ENCODE assay signal across 18 cellular contexts in genomic region chr6:41153992-41154625, GRCh38. TPM values are rescaled to one million over a fixed set of nuclear protein-coding genes. Genes with fewer than 3 reads are reported as not detected.
DNase-seq lines count a peak whose midpoint lies in the region; FAIRE-seq and TF ChIP-seq lines count a peak whose summit lies in the region.
"Had no signal": no experiment of that assay in that cellular context is flagged by ENCODE, and none has a peak within 500 bp of the region (broad histone marks: within the 10 kb centered on the region; RNA-seq: fewer than 3 reads in every experiment).

TSS of gene TREML1 (minus strand) at chr6:41154347. CDS start at chr6:41154288, 59 bp downstream.

- H3K27me3 ChIP-seq in BLaER1 (no peaks in the 10 kb centered on the region), H1 (replicated peaks in 1 of 4; ENCODE audit: control insufficient read depth in 3 of 4, extremely low read depth in 1 of 4, insufficient read depth in 3 of 4, low read length in 3 of 4) (no peaks in the 10 kb centered on the region), mononuclear cell (ENCODE audit: insufficient read depth, low read length) (no peaks in the 10 kb centered on the region)
- H3K27me3 ChIP-seq: SJCRH30 had no signal

- no peak within 1 kb of the TSS for H3K56ac ChIP-seq in H1 (replicated peaks; ENCODE audit: insufficient read length, low read depth, low read length)

- no peak within 1 kb of the TSS for H3K14ac ChIP-seq in H1 (ENCODE audit: insufficient read length)

- H2AK5ac ChIP-seq in H1 (ENCODE audit: low read depth, low read length): no peak within 1 kb of the TSS

- no peaks in the 10 kb centered on the region for H3K9me3 ChIP-seq in BLaER1
- H3K9me3 ChIP-seq in H1 (ENCODE audit: insufficient read depth in 2 of 2, low read depth in 1 of 2, low read length in 1 of 2): no peaks in the 10 kb centered on the region
- no peaks in the 10 kb centered on the region for H3K9me3 ChIP-seq in mononuclear cell (ENCODE audit: low read depth, low read length)
- H3K9me3 ChIP-seq: SJCRH30 had no signal

- H3K23me2 ChIP-seq in H1 (ENCODE audit: low read depth, low read length): 0 out of 2 replicates have a peak, but pooled peaks cover 3% of the 10 kb centered on the region

- H2BK120ac ChIP-seq in H1 (replicated peaks; ENCODE audit: low read depth, low read length): no peak within 1 kb of the TSS

- H3K79me1 ChIP-seq in H1 (ENCODE audit: low read depth, low read length): no peaks in the 10 kb centered on the region

- H3K36me3 ChIP-seq in BLaER1 (no peaks in the 10 kb centered on the region), H1 (ENCODE audit: control insufficient read depth in 2 of 4, insufficient read depth in 4 of 4, low read length in 3 of 4) (no peaks in the 10 kb centered on the region)
- H3K36me3 ChIP-seq: SJCRH30 had no signal

- H3K27ac ChIP-seq in BLaER1: peak within 1 kb of the TSS; percentile 7; the same call in 1 of the 2 replicates
- no peak within 1 kb of the TSS for H3K27ac ChIP-seq in H1 (ENCODE audit: low read depth, low read length)
- H3K27ac ChIP-seq: C4-2B, KMS-11, SJCRH30 had no signal

- no peak for TF ChIP-seq CTCF in H1 (IDR thresholded peaks at IDR 0.05; ENCODE audit: control extremely low read depth in 1 of 3, insufficient read depth in 1 of 3, low read depth in 1 of 3, low read length in 3 of 3)

- H3K9ac ChIP-seq in BLaER1 (no peak within 1 kb of the TSS), H1 (replicated peaks in 1 of 4; ENCODE audit: extremely low read depth in 1 of 4, low read depth in 3 of 4, low read length in 3 of 4) (no peak within 1 kb of the TSS)
- H3K9ac ChIP-seq: KMS-11 had no signal

- TF ChIP-seq RAD21 in H1 (IDR thresholded peaks at IDR 0.05 in 1 of 2, conservative IDR thresholded peaks at IDR 0.05 in 1 of 2; ENCODE audit: low read depth in 2 of 2, low read length in 2 of 2): no peak

- H3K23ac ChIP-seq in H1 (ENCODE audit: insufficient read length): no peak within 1 kb of the TSS

- H4K91ac ChIP-seq in H1 (replicated peaks; ENCODE audit: insufficient read length, low read length): no peak within 1 kb of the TSS

- H4K5ac ChIP-seq in H1 (ENCODE audit: insufficient read length, low read depth, low read length): no peak within 1 kb of the TSS

- POLR2A ChIA-PET in H1 (lab: Charles Lee; ENCODE audit: partially characterized antibody): interaction anchor here (1.1 kb wide), 1 partner anchor 38 kb away, joined by 3 read pairs; no protein-coding TSS in a partner anchor

- 0 out of 2 replicates have a peak within 1 kb of the TSS, but pooled peaks have one; percentile 8 for H2BK15ac ChIP-seq in H1 (ENCODE audit: low read length)

- no peaks in the 10 kb centered on the region for H3K79me2 ChIP-seq in H1 (ENCODE audit: control insufficient read depth in 1 of 2, insufficient read depth in 2 of 2, low read length in 2 of 2)

- H2BK20ac ChIP-seq in H1 (ENCODE audit: low read length): no peak within 1 kb of the TSS

- DNase-seq in ELF-1 (ENCODE audit: low read depth, low spot score) (peak; percentile 27), H1 (ENCODE audit: low read depth in 1 of 2, low spot score in 2 of 2) (no peak), SKM-1 treated with dmso at 0.1 percent for 144 hours (lab: John Stamatoyannopoulos, UW; ENCODE audit: unreplicated experiment) (no peak), urothelium cell line (ENCODE audit: low spot score) (no peak), NCI-H82 (lab: John Stamatoyannopoulos, UW) (no peak)
- DNase-seq: GDM1, NCI-H1417 treated with DMSO at 0.1 percent for 48 hours, NCI-H1930, NCI-H226, NCI-H524 had no signal

- no peak within 1 kb of the TSS for H2BK5ac ChIP-seq in H1 (ENCODE audit: low read depth, low read length)

- no peak for TF ChIP-seq POLR2A in H1 (IDR thresholded peaks at IDR 0.05; ENCODE audit: control extremely low read depth in 1 of 2, low read depth in 2 of 2, low read length in 2 of 2)

- TF ChIP-seq EP300 in H1 (IDR thresholded peaks at IDR 0.05; ENCODE audit: borderline replicate concordance in 1 of 2, low read depth in 2 of 2, low read length in 2 of 2): no peak

- H3K4me3 ChIP-seq in BLaER1 (no peak within 1 kb of the TSS), H1 (ENCODE audit: extremely low read depth in 1 of 4, insufficient read depth in 2 of 4, low read depth in 3 of 4, low read length in 4 of 4) (no peak within 1 kb of the TSS), mononuclear cell (ENCODE audit: low read length) (no peak within 1 kb of the TSS)
- H3K4me3 ChIP-seq: SJCRH30 had no signal

- H4K8ac ChIP-seq in H1 (ENCODE audit: extremely low read depth, insufficient read depth, low read length): no peak within 1 kb of the TSS

- H2AFZ ChIP-seq in H1 (ENCODE audit: low read length): no peak within 1 kb of the TSS

- 87% methylated on average over 5 of the region's 5 CpGs; no CpG with 5 or more reads in 1 of the 2 experiments for whole genome bisulfite sequencing in H1 (ENCODE audit: extremely low coverage in 1 of 2, insufficient coverage in 1 of 2, insufficient read length in 1 of 2, insufficient replicate concordance in 2 of 2, low coverage in 1 of 2, low lambda C conversion rate in 2 of 2, missing lambda C conversion rate in 1 of 2), 2 experiments

- H4K20me1 ChIP-seq in BLaER1: no peaks in the 10 kb centered on the region
- H4K20me1 ChIP-seq in H1 (replicated peaks in 1 of 2; ENCODE audit: control insufficient read depth in 1 of 2, insufficient read depth in 2 of 2, low read length in 2 of 2): no peaks in the 10 kb centered on the region

- CTCF ChIA-PET in H1 (lab: Charles Lee; ENCODE audit: partially characterized antibody): interaction anchor here (0.6 to 1.5 kb wide), 7 partner anchors 11 to 1144 kb away, joined by 3 to 4 read pairs (median 4); no protein-coding TSS in a partner anchor

- no peak within 1 kb of the TSS for H2BK12ac ChIP-seq in H1 (ENCODE audit: low read depth, low read length)

- no peak for FAIRE-seq in H1 (lab: Jason Lieb, UNC)
- no peak for FAIRE-seq in urothelium cell line (lab: Jason Lieb, UNC)
- FAIRE-seq: H54 had no signal

- H3K4me1 ChIP-seq in BLaER1: peaks cover 16% of the 10 kb centered on the region
- peaks cover 0 to 6% (median 0%) of the 10 kb centered on the region in 4 experiments; a peak in 1 of 7 replicates for H3K4me1 ChIP-seq in H1 (replicated peaks in 1 of 4; ENCODE audit: control insufficient read depth in 3 of 4, insufficient read depth in 4 of 4, low read length in 3 of 4)
- H3K4me1 ChIP-seq in mononuclear cell (ENCODE audit: insufficient read depth, low read length): peaks cover 8% of the 10 kb centered on the region

- no peak within 1 kb of the TSS; the same call in 1 of the 2 replicates for H3K18ac ChIP-seq in H1 (ENCODE audit: extremely low read depth, low read length)

- H3K4me2 ChIP-seq in BLaER1 (peak within 1 kb of the TSS; percentile 53), H1 (ENCODE audit: insufficient read depth in 1 of 2, low read depth in 2 of 2, low read length in 2 of 2) (no peak within 1 kb of the TSS; a peak in 1 of 4 replicates)
- H3K4me2 ChIP-seq: KMS-11 had no signal

- no peak within 1 kb of the TSS for H3K4ac ChIP-seq in H1 (replicated peaks; ENCODE audit: insufficient read length, low read depth, low read length)

TF ChIP-seq in H1, 55 proteins besides CTCF, POLR2A, EP300 and RAD21:
- TF ChIP-seq CBX8 (IDR thresholded peaks at IDR 0.05; ENCODE audit: borderline replicate concordance, low read depth, low read length) (no peak), SP2 (IDR thresholded peaks at IDR 0.05; ENCODE audit: low read length) (no peak)

RNA-seq across cellular contexts. Expression of gene TREML1, which starts in this region (rescaled TPM):
- not detected in 2 replicates for total RNA-seq in H1 (2021; fragmentation: NEBNext Ultra II Directional; extraction: Animal tissue kit (Norgen Biotek cat#: 25700))
- 0.08 and 0.30 TPM in 2 replicates for polyA plus RNA-seq in H1 (2011; rRNA removed)
- 0.16 TPM for polyA plus RNA-seq in H1 (2011; cell fraction: cytosol; rRNA removed)
- polyA plus RNA-seq in H1 (2011; cell fraction: nucleus; rRNA removed): not detected
- 0.16 TPM in 1 of 4 replicates, not detected in the others for polyA plus RNA-seq in H1 (2012, experiment 1 of 2)
- polyA plus RNA-seq in H1 (2012, experiment 2 of 2): not detected
- polyA plus RNA-seq in H1 (2013, experiment 1 of 2): not detected
- 0.31 TPM for polyA plus RNA-seq in H1 (2013, experiment 2 of 2)
- polyA minus RNA-seq in H1 (2011; rRNA and poly(A)+ RNA removed): not detected in 2 replicates
- polyA minus RNA-seq in H1 (2011; cell fraction: cytosol; rRNA and poly(A)+ RNA removed): not detected
- polyA minus RNA-seq in H1 (2011; cell fraction: nucleus; rRNA and poly(A)+ RNA removed): not detected
- total RNA-seq in mononuclear cell: 41.7 TPM
- total RNA-seq: A673, MCF 10A, SJCRH30 had no signal

Comparison
In these comparisons a context has a peak if more than half of its experiments do, and no peak if none do; other contexts are left out.
1. RNA of gene TREML1 (total RNA-seq): 41.7 TPM in mononuclear cell (single experiment); not detected in H1; every median in the first group is over 10 times any median in the second.